Comparison of ENCODE assay signal across 30 cellular contexts in genomic region chr12:8064131-8064530, GRCh38. TPM values are rescaled to one million over a fixed set of nuclear protein-coding genes. Genes with fewer than 3 reads are reported as not detected.
A peak's percentile ranks its signal among the peaks of the same experiment; 100 is the strongest.
DNase-seq lines count a peak whose midpoint lies in the region; ATAC-seq and TF ChIP-seq lines count a peak whose summit lies in the region.
"Had no signal": no experiment of that assay in that cellular context is flagged by ENCODE, and none has a peak within 500 bp of the region (broad histone marks: within the 10 kb centered on the region; RNA-seq: fewer than 3 reads in every experiment).

No MANE protein-coding gene starts in this region.

- H3K27ac ChIP-seq in lower lobe of right lung: peak overlapping the region; percentile 70
- H3K27ac ChIP-seq in tibial artery: no peak overlapping the region

- TF ChIP-seq CTCF in lower lobe of right lung (IDR thresholded peaks at IDR 0.05) (no peak), tibial artery (IDR thresholded peaks at IDR 0.05) (no peak), GM13976 (IDR thresholded peaks at IDR 0.05; ENCODE audit: borderline replicate concordance, control extremely low read depth, extremely low read depth, insufficient read depth, missing control alignments) (no peak)

- H3K4me3 Mint-ChIP-seq in activated naive CD4-positive, alpha-beta T cell treated with anti-CD3 and anti-CD28 coated beads, Interleukin-2, amount 50 U/mL, for 24 hours: no peak overlapping the region
- H3K4me3 Mint-ChIP-seq in activated T-helper 17 cell treated with anti-CD3 and anti-CD28 coated beads, Interleukin-2, amount 50 U/mL, for 72 hours: peak overlapping the region; percentile 80
- H3K4me3 Mint-ChIP-seq: activated CD8-positive, alpha-beta T cell treated with anti-CD3 and anti-CD28 coated beads, Interleukin-2, amount 10 ng/mL, durations not matched to agents 7 days and 5 days; activated naive CD4-positive, alpha-beta T cell treated with anti-CD3 and anti-CD28 coated beads, Interleukin-2, amount 10 ng/mL, durations not matched to agents 7 days and 5 days; brain; CD4-positive, CD25-positive, alpha-beta regulatory T cell; stimulated activated naive CD8-positive, alpha-beta T cell treated with anti-CD3 and anti-CD28 coated beads, Interleukin-15, amount 100 ng/mL, for 72 hours had no signal

- DNase-seq in activated naive CD4-positive, alpha-beta T cell treated with anti-CD3 and anti-CD28 coated beads, Interleukin-2, amount 50 U/mL, for 72 hours (ENCODE audit: low spot score in 2 of 2): no peak
- no peak for DNase-seq in lower lobe of right lung
- no peak for DNase-seq in tibial artery
- no peak for DNase-seq in GM13976 (ENCODE audit: low spot score)
- no peak for DNase-seq in hippocampal formation (lab: John Stamatoyannopoulos, UW)
- no peak for DNase-seq in HT-29 (ENCODE audit: low spot score)
- DNase-seq: 8988T; activated CD8-positive, alpha-beta T cell treated with anti-CD3 and anti-CD28 coated beads, Interleukin-2, amount 10 ng/mL, durations not matched to agents 7 days and 5 days; activated naive CD4-positive, alpha-beta T cell treated with anti-CD3 and anti-CD28 coated beads, Interleukin-2, amount 10 ng/mL, durations not matched to agents 7 days and 5 days; amniotic stem cell; CD4-positive, CD25-positive, alpha-beta regulatory T cell; DMS79 treated with DMSO at 0.1 percent for 48 hours; GDM1; KBM-7; MG63; NCI-H1436 treated with DMSO at 0.1 percent for 48 hours; NCI-H226; NCI-H69; posterior cingulate gyrus; SHP77; stimulated activated CD8-positive, alpha-beta memory T cell treated with anti-CD3 and anti-CD28 coated beads, Interleukin-4, amount 100 ng/mL, for 48 hours; stimulated activated naive CD8-positive, alpha-beta T cell treated with anti-CD3 and anti-CD28 coated beads, Interleukin-15, amount 100 ng/mL, for 72 hours; transverse colon had no signal

- H3K9me3 Mint-ChIP-seq in activated naive CD4-positive, alpha-beta T cell treated with anti-CD3 and anti-CD28 coated beads, Interleukin-2, amount 50 U/mL, for 24 hours: no peaks in the 10 kb centered on the region
- H3K9me3 Mint-ChIP-seq in activated naive CD4-positive, alpha-beta T cell treated with anti-CD3 and anti-CD28 coated beads, Interleukin-2, amount 50 U/mL, for 72 hours: no peaks in the 10 kb centered on the region
- no peaks in the 10 kb centered on the region for H3K9me3 Mint-ChIP-seq in activated T-helper 17 cell treated with anti-CD3 and anti-CD28 coated beads, Interleukin-2, amount 50 U/mL, for 72 hours
- H3K9me3 Mint-ChIP-seq: activated naive CD4-positive, alpha-beta T cell treated with anti-CD3 and anti-CD28 coated beads, Interleukin-2, amount 10 ng/mL, durations not matched to agents 7 days and 5 days; brain; CD4-positive, CD25-positive, alpha-beta regulatory T cell; stimulated activated naive CD8-positive, alpha-beta T cell treated with anti-CD3 and anti-CD28 coated beads, Interleukin-15, amount 100 ng/mL, for 72 hours had no signal

- H3K27me3 Mint-ChIP-seq in activated naive CD4-positive, alpha-beta T cell treated with anti-CD3 and anti-CD28 coated beads, Interleukin-2, amount 50 U/mL, for 24 hours: no peaks in the 10 kb centered on the region
- H3K27me3 Mint-ChIP-seq in activated T-helper 17 cell treated with anti-CD3 and anti-CD28 coated beads, Interleukin-2, amount 50 U/mL, for 72 hours: no peaks in the 10 kb centered on the region
- H3K27me3 Mint-ChIP-seq: activated naive CD4-positive, alpha-beta T cell treated with anti-CD3 and anti-CD28 coated beads, Interleukin-2, amount 10 ng/mL, durations not matched to agents 7 days and 5 days; CD4-positive, CD25-positive, alpha-beta regulatory T cell; stimulated activated naive CD8-positive, alpha-beta T cell treated with anti-CD3 and anti-CD28 coated beads, Interleukin-15, amount 100 ng/mL, for 72 hours had no signal

- H3K4me1 ChIP-seq in lower lobe of right lung: no peaks in the 10 kb centered on the region
- no peaks in the 10 kb centered on the region for H3K4me1 ChIP-seq in tibial artery
- H3K4me1 ChIP-seq: right atrium auricular region, transverse colon had no signal

- intact Hi-C loops in lower lobe of right lung (cut with DNase I): no loop called here
- intact Hi-C loops in tibial artery (cut with DNase I; ENCODE audit: low total_unique reads): no loop called here

- H3K27me3 ChIP-seq in lower lobe of right lung (ENCODE audit: low read depth): no peaks in the 10 kb centered on the region
- no peaks in the 10 kb centered on the region for H3K27me3 ChIP-seq in tibial artery
- H3K27me3 ChIP-seq: MG63, right atrium auricular region, transverse colon had no signal

- H3K4me1 Mint-ChIP-seq in activated naive CD4-positive, alpha-beta T cell treated with anti-CD3 and anti-CD28 coated beads, Interleukin-2, amount 50 U/mL, for 24 hours: peaks cover 27% of the 10 kb centered on the region
- H3K4me1 Mint-ChIP-seq in activated T-helper 17 cell treated with anti-CD3 and anti-CD28 coated beads, Interleukin-2, amount 50 U/mL, for 72 hours: peaks cover 27% of the 10 kb centered on the region
- H3K4me1 Mint-ChIP-seq: brain had no signal

- ATAC-seq in activated naive CD4-positive, alpha-beta T cell treated with anti-CD3 and anti-CD28 coated beads, Interleukin-2, amount 50 U/mL, for 72 hours: no peak
- no peak for ATAC-seq in activated T-helper 17 cell treated with anti-CD3 and anti-CD28 coated beads, Interleukin-2, amount 50 U/mL, for 72 hours (replicated peaks)
- ATAC-seq in lower lobe of right lung: no peak
- ATAC-seq: activated CD8-positive, alpha-beta T cell treated with anti-CD3 and anti-CD28 coated beads, Interleukin-2, amount 10 ng/mL, durations not matched to agents 7 days and 5 days; left lobe of liver; stimulated activated naive CD8-positive, alpha-beta T cell treated with anti-CD3 and anti-CD28 coated beads, Interleukin-15, amount 100 ng/mL, for 72 hours had no signal

- H3K36me3 ChIP-seq in lower lobe of right lung: no peaks in the 10 kb centered on the region
- H3K36me3 ChIP-seq in tibial artery: no peaks in the 10 kb centered on the region
- H3K36me3 ChIP-seq: MG63, right atrium auricular region, transverse colon had no signal

- H3K4me3 ChIP-seq in lower lobe of right lung (peak overlapping the region; percentile 38), tibial artery (peak overlapping the region; percentile 6 to 23)
- H3K4me3 ChIP-seq: MG63, transverse colon had no signal

- no peaks in the 10 kb centered on the region for H3K36me3 Mint-ChIP-seq in activated naive CD4-positive, alpha-beta T cell treated with anti-CD3 and anti-CD28 coated beads, Interleukin-2, amount 50 U/mL, for 24 hours
- H3K36me3 Mint-ChIP-seq in activated naive CD4-positive, alpha-beta T cell treated with anti-CD3 and anti-CD28 coated beads, Interleukin-2, amount 50 U/mL, for 72 hours: no peaks in the 10 kb centered on the region
- no peaks in the 10 kb centered on the region for H3K36me3 Mint-ChIP-seq in activated T-helper 17 cell treated with anti-CD3 and anti-CD28 coated beads, Interleukin-2, amount 50 U/mL, for 72 hours (ENCODE audit: low read depth)
- H3K36me3 Mint-ChIP-seq: activated naive CD4-positive, alpha-beta T cell treated with anti-CD3 and anti-CD28 coated beads, Interleukin-2, amount 10 ng/mL, durations not matched to agents 7 days and 5 days; brain had no signal

- H3K9me3 ChIP-seq in lower lobe of right lung (no peaks in the 10 kb centered on the region), tibial artery (no peaks in the 10 kb centered on the region)
- H3K9me3 ChIP-seq: MG63, right atrium auricular region, transverse colon had no signal

- in situ Hi-C loops in GM13976 (cut with MboI; ENCODE audit: low sequenced_read_pairs, unreplicated experiment): no loop called here

- H3K27ac Mint-ChIP-seq in activated naive CD4-positive, alpha-beta T cell treated with anti-CD3 and anti-CD28 coated beads, Interleukin-2, amount 50 U/mL, for 24 hours: peak overlapping the region; percentile 38
- no peak overlapping the region for H3K27ac Mint-ChIP-seq in activated naive CD4-positive, alpha-beta T cell treated with anti-CD3 and anti-CD28 coated beads, Interleukin-2, amount 50 U/mL, for 72 hours
- no peak overlapping the region for H3K27ac Mint-ChIP-seq in activated T-helper 17 cell treated with anti-CD3 and anti-CD28 coated beads, Interleukin-2, amount 50 U/mL, for 72 hours
- H3K27ac Mint-ChIP-seq: activated CD8-positive, alpha-beta T cell treated with anti-CD3 and anti-CD28 coated beads, Interleukin-2, amount 10 ng/mL, durations not matched to agents 7 days and 5 days; activated naive CD4-positive, alpha-beta T cell treated with anti-CD3 and anti-CD28 coated beads, Interleukin-2, amount 10 ng/mL, durations not matched to agents 7 days and 5 days; brain; stimulated activated naive CD8-positive, alpha-beta T cell treated with anti-CD3 and anti-CD28 coated beads, Interleukin-15, amount 100 ng/mL, for 72 hours had no signal

RNA-seq across cellular contexts. Expression of gene C3AR1, which starts 2.0 kb away (rescaled TPM):
- 1 to 10 TPM in 1 of 2 donors, under 1 TPM in 1; 0.54 to 3.1 TPM for total RNA-seq in activated naive CD4-positive, alpha-beta T cell treated with anti-CD3 and anti-CD28 coated beads, Interleukin-2, amount 50 U/mL, for 72 hours
- total RNA-seq in activated T-helper 17 cell treated with anti-CD3 and anti-CD28 coated beads, Interleukin-2, amount 50 U/mL, for 72 hours: 1 to 10 TPM; 6.4 to 7.3 TPM
- total RNA-seq in lower lobe of right lung: 62.1 TPM
- not detected in 2 replicates for total RNA-seq in HT-29 (2014; rRNA removed; shearing (Covaris generic))

RNA-seq across cellular contexts. Expression of gene NECAP1, which starts 17.9 kb away (rescaled TPM):
- total RNA-seq in activated naive CD4-positive, alpha-beta T cell treated with anti-CD3 and anti-CD28 coated beads, Interleukin-2, amount 50 U/mL, for 72 hours: 10 to 100 TPM; 23.2 to 43.8 TPM
- 10 to 100 TPM; 30.0 to 32.9 TPM for total RNA-seq in activated T-helper 17 cell treated with anti-CD3 and anti-CD28 coated beads, Interleukin-2, amount 50 U/mL, for 72 hours
- 40.1 TPM for total RNA-seq in lower lobe of right lung
- total RNA-seq in HT-29 (2014; rRNA removed; shearing (Covaris generic)): 28.7 and 31.1 TPM in 2 replicates

RNA-seq across cellular contexts. Expression of gene FOXJ2, which starts 31.6 kb away (rescaled TPM):
- total RNA-seq in activated naive CD4-positive, alpha-beta T cell treated with anti-CD3 and anti-CD28 coated beads, Interleukin-2, amount 50 U/mL, for 72 hours: 10 to 100 TPM; 14.3 to 16.9 TPM
- total RNA-seq in activated T-helper 17 cell treated with anti-CD3 and anti-CD28 coated beads, Interleukin-2, amount 50 U/mL, for 72 hours: 10 to 100 TPM; 14.3 to 15.1 TPM
- 19.8 TPM for total RNA-seq in lower lobe of right lung
- 4.8 and 6.3 TPM in 2 replicates for total RNA-seq in HT-29 (2014; rRNA removed; shearing (Covaris generic))

RNA-seq across cellular contexts. Expression of gene CLEC4A, which starts 59.3 kb away (rescaled TPM):
- total RNA-seq in activated naive CD4-positive, alpha-beta T cell treated with anti-CD3 and anti-CD28 coated beads, Interleukin-2, amount 50 U/mL, for 72 hours: 1 to 10 TPM; 1.8 to 3.5 TPM
- 1 to 10 TPM in 1 of 2 donors, under 1 TPM in 1; 0.22 to 2.6 TPM for total RNA-seq in activated T-helper 17 cell treated with anti-CD3 and anti-CD28 coated beads, Interleukin-2, amount 50 U/mL, for 72 hours
- 14.1 TPM for total RNA-seq in lower lobe of right lung
- 0.64 TPM in 1 of 2 replicates, not detected in the other for total RNA-seq in HT-29 (2014; rRNA removed; shearing (Covaris generic))
- total RNA-seq: HT1080, myocyte had no signal
